In genomic region chr7:76318488-76319353, GRCh38 we compare ENCODE assay signal across 8 cellular contexts. TPM values are rescaled to one million over a fixed set of nuclear protein-coding genes. Genes with fewer than 3 reads are reported as not detected.
A peak's percentile ranks its signal among the peaks of the same experiment; 100 is the strongest.
DNase-seq lines count a peak whose midpoint lies in the region; ATAC-seq and TF ChIP-seq lines count a peak whose summit lies in the region.

No MANE protein-coding gene starts in this region.

- peaks cover 3% of the 10 kb centered on the region for H3K36me3 ChIP-seq in ES-I3 (ENCODE audit: insufficient read depth, low read length)
- H3K36me3 ChIP-seq in gastroesophageal sphincter: no peaks in the 10 kb centered on the region

- WGBS in gastroesophageal sphincter (ENCODE audit: low coverage in 1 of 2), 2 donors: 9 to 11% methylated on average over 6 to 12 of the region's 25 CpGs

- H3K9me3 ChIP-seq in ES-I3 (ENCODE audit: control insufficient read depth, insufficient read depth, low read length) (no peaks in the 10 kb centered on the region), gastroesophageal sphincter (no peaks in the 10 kb centered on the region)

- H3K4me1 ChIP-seq in ES-I3 (ENCODE audit: insufficient read depth, low read length) (peaks cover 14% of the 10 kb centered on the region; the same call in 1 of the 2 replicates), gastroesophageal sphincter (peaks cover 0 to 52% (median 16%) of the 10 kb centered on the region in 3 donors)

- TF ChIP-seq EP300 in Ishikawa (IDR thresholded peaks at IDR 0.05; ENCODE audit: borderline replicate concordance): no peak
- TF ChIP-seq EP300 in gastroesophageal sphincter (IDR thresholded peaks at IDR 0.05): no peak

- H3K9ac ChIP-seq in ES-I3 (ENCODE audit: low read depth, low read length): peak overlapping the region; percentile 77

- DNase-seq in SIG-M5 (lab: John Stamatoyannopoulos, UW) (peak; percentile 45), omental fat pad (ENCODE audit: low spot score) (peak; percentile 44), ureter (ENCODE audit: low spot score) (peak; percentile 85)
- peak; percentile 42 for DNase-seq in activated gamma-delta T cell treated with anti-CD3 and anti-CD28 coated beads, Interleukin-2, amount 50 U/mL, for 16 hours (ENCODE audit: low read depth)

- H3K27ac ChIP-seq in gastroesophageal sphincter: peak overlapping the region; percentile 67 to 94 (median 93)

- TF ChIP-seq CTCF in gastroesophageal sphincter (IDR thresholded peaks at IDR 0.05) (peak in 3 of 4 experiments; percentile 34 to 63 (median 63)), omental fat pad (IDR thresholded peaks at IDR 0.05) (no peak)

- ATAC-seq in GM21723 (IDR thresholded peaks at IDR 0.05; ENCODE audit: unreplicated experiment) (peak; percentile 49), gastroesophageal sphincter (peak; percentile 58), omental fat pad (ENCODE audit: low FRiP score) (peak; percentile 56)

- no peak for TF ChIP-seq POLR2A in gastroesophageal sphincter (IDR thresholded peaks at IDR 0.05)

- peak overlapping the region; percentile 48 to 69 for H3K4me3 ChIP-seq in gastroesophageal sphincter

- H3K27me3 ChIP-seq in gastroesophageal sphincter: no peaks in the 10 kb centered on the region

- peak; percentile 19; the same call in 1 of the 2 replicates for TF ChIP-seq RAD21 in Ishikawa (IDR thresholded peaks at IDR 0.05; ENCODE audit: low read depth)

TF ChIP-seq in Ishikawa, 13 proteins besides CTCF, POLR2A, EP300 and RAD21:
- TF ChIP-seq ZBTB7A (IDR thresholded peaks at IDR 0.05; ENCODE audit: low read depth) (no peak), TAF1 (IDR thresholded peaks at IDR 0.05; ENCODE audit: low read depth) (no peak), CREB1 (IDR thresholded peaks at IDR 0.05; ENCODE audit: low read depth) (no peak), MAX (IDR thresholded peaks at IDR 0.05) (0 out of 2 replicates have a peak, but pooled peaks have one; percentile 24), NFIC (IDR thresholded peaks at IDR 0.05) (peak; percentile 39), FOXM1 (IDR thresholded peaks at IDR 0.05; ENCODE audit: borderline replicate concordance, low read depth) (0 out of 2 replicates have a peak, but pooled peaks have one; percentile 24), USF1 (IDR thresholded peaks at IDR 0.05) (no peak), YY1 (IDR thresholded peaks at IDR 0.05; ENCODE audit: low read depth) (no peak), EGR1 (IDR thresholded peaks at IDR 0.05) (no peak), TCF12 (IDR thresholded peaks at IDR 0.05; ENCODE audit: low read depth) (peak; percentile 57; the same call in 1 of the 2 replicates), CEBPB (IDR thresholded peaks at IDR 0.05) (peak; percentile 84), REST (IDR thresholded peaks at IDR 0.05; ENCODE audit: low read depth) (no peak), TEAD4 (IDR thresholded peaks at IDR 0.05) (peak; percentile 49; the same call in 1 of the 2 replicates)

RNA-seq across cellular contexts. Expression of gene HSPB1, which starts 16.2 kb away (rescaled TPM):
- 1,000 to 10,000 TPM in 2 of 4 donors, 100 to 1,000 TPM in 2; 880 to 2,548 (median 1,000) TPM for total RNA-seq in gastroesophageal sphincter
- total RNA-seq in omental fat pad: 100 to 1,000 TPM; 178 to 353 (median 267) TPM
- 1,074 TPM for total RNA-seq in ureter

RNA-seq across cellular contexts. Expression of gene YWHAG, which starts 40.1 kb away (rescaled TPM):
- total RNA-seq in gastroesophageal sphincter (10 to 100 TPM; 49.8 to 86.2 (median 70.3) TPM), omental fat pad (100 to 1,000 TPM in 3 of 4 donors, 10 to 100 TPM in 1; 98.0 to 263 (median 147) TPM), ureter (99.4 TPM)

Comparison
In these comparisons a context has a peak if more than half of its experiments do, and no peak if none do; other contexts are left out.
1. Peak in every context shown above with its lines: DNase-seq, ATAC-seq, H3K4me3 ChIP-seq and H3K27ac ChIP-seq.
2. CTCF ChIP-seq: peak in gastroesophageal sphincter (3 of 4); none in omental fat pad (0 of 3).